14 cellular contexts compared by ENCODE assay signal in the genomic region with DNA sequence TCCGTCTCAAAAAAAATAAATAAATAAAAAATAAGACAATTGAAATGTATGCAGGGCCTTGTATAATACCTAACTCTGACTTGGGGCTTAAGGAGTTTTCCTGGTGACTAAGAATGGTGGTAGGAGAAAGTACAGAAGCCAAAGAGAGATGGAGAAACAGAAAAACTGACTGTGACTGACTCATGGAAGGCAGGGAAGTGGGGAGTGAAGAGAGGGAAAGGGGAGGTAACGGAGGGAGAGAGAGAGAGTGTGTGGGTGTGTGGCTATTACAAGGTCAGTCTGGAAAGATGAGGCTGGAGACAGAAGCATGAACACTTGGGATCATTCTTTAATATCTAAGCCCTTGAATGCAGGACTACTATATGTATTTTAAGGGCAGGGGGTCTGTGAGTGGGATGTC. TPM values are rescaled to one million over a fixed set of nuclear protein-coding genes. Genes with fewer than 3 reads are reported as not detected.
DNase-seq lines count a peak whose midpoint lies in the region; ATAC-seq, FAIRE-seq and TF ChIP-seq lines count a peak whose summit lies in the region.
"Had no signal": no experiment of that assay in that cellular context is flagged by ENCODE, and none has a peak within 500 bp of the region (broad histone marks: within the 10 kb centered on the region; RNA-seq: fewer than 3 reads in every experiment).

No MANE protein-coding gene starts in this region.

- in situ Hi-C loops in HAP-1 (cut with MboI; ENCODE audit: low sequenced_read_pairs), result no loop called here

- no peaks in the 10 kb centered on the region for H3K36me3 Mint-ChIP-seq in CD8-positive, alpha-beta T cell
- H3K36me3 Mint-ChIP-seq: CD8-positive, alpha-beta memory T cell had no signal

- no peak for FAIRE-seq in bronchial epithelial cell (lab: Jason Lieb, UNC)

- intact Hi-C loops in CD8-positive, alpha-beta T cell (cut with DNase I, micrococcal nuclease), result no loop called here

- H3K4me1 ChIP-seq in HEK293 (ENCODE audit: control insufficient read depth, insufficient read depth, low read length), result peaks cover 9% of the 10 kb centered on the region; the same call in 1 of the 2 replicates
- H3K4me1 ChIP-seq in CD8-positive, alpha-beta T cell (ENCODE audit: insufficient read depth, low read length), result no peaks in the 10 kb centered on the region
- peaks cover 15% of the 10 kb centered on the region for H3K4me1 ChIP-seq in HAP-1

- no peaks in the 10 kb centered on the region for H3K27me3 ChIP-seq in bronchial epithelial cell (ENCODE audit: control insufficient read depth, insufficient read depth, low read length)
- no peaks in the 10 kb centered on the region for H3K27me3 ChIP-seq in CD8-positive, alpha-beta T cell (ENCODE audit: insufficient read depth, low read length)
- H3K27me3 ChIP-seq in HAP-1 (ENCODE audit: low read depth), result no peaks in the 10 kb centered on the region

- H3K9me3 Mint-ChIP-seq in CD8-positive, alpha-beta T cell, result no peaks in the 10 kb centered on the region
- H3K9me3 Mint-ChIP-seq: CD8-positive, alpha-beta memory T cell had no signal

- peaks cover 19% of the 10 kb centered on the region for H3K27me3 Mint-ChIP-seq in CD8-positive, alpha-beta T cell (ENCODE audit: low read depth)

- H3K4me3 Mint-ChIP-seq in CD8-positive, alpha-beta T cell, result no peak overlapping the region
- H3K4me3 Mint-ChIP-seq: CD8-positive, alpha-beta memory T cell had no signal

- H3K36me3 ChIP-seq in HEK293 (ENCODE audit: control insufficient read depth in 2 of 2, insufficient read depth in 1 of 2, low read length in 2 of 2) (no peaks in the 10 kb centered on the region), bronchial epithelial cell (ENCODE audit: control insufficient read depth, insufficient read depth, low read length) (no peaks in the 10 kb centered on the region), HAP-1 (replicated peaks) (no peaks in the 10 kb centered on the region)
- no peaks in the 10 kb centered on the region for H3K36me3 ChIP-seq in CD8-positive, alpha-beta T cell (ENCODE audit: insufficient read depth, low read length)

- H3K27ac Mint-ChIP-seq in CD8-positive, alpha-beta T cell, result no peak overlapping the region
- H3K27ac Mint-ChIP-seq: CD8-positive, alpha-beta memory T cell had no signal

- DNase-seq in AG09309 (ENCODE audit: low read depth), result peak; percentile 28
- DNase-seq in bronchial epithelial cell (ENCODE audit: low read depth), result peak; percentile 12
- peak; percentile 23 for DNase-seq in kidney glomerular epithelial cell (lab: John Stamatoyannopoulos, UW)
- no peak for DNase-seq in CD8-positive, alpha-beta T cell
- no peak for DNase-seq in HAP-1 (ENCODE audit: low spot score in 2 of 2)
- no peak for DNase-seq in mucosa of gallbladder (ENCODE audit: low spot score)
- DNase-seq: CD8-positive, alpha-beta memory T cell; NCI-H1105 treated with DMSO at 0.1 percent for 48 hours; NCI-H187 treated with DMSO at 0.1 percent for 48 hours; NCI-H774; PC-9 had no signal

- POLR2A ChIA-PET in HEK293 (lab: Yijun Ruan, JAX), result interaction anchor here (0.6 kb wide), 1 partner anchor 91 kb away, joined by 4 read pairs; no protein-coding TSS in a partner anchor
- POLR2A ChIA-PET in CD8-positive, alpha-beta T cell (lab: Charles Lee), result no interaction called here

- no peaks in the 10 kb centered on the region for H3K4me1 Mint-ChIP-seq in CD8-positive, alpha-beta T cell (ENCODE audit: low read depth)
- H3K4me1 Mint-ChIP-seq: CD8-positive, alpha-beta memory T cell had no signal

- no peak overlapping the region for H3K27ac ChIP-seq in HEK293 (ENCODE audit: extremely low read depth, low read depth, low read length)
- no peak overlapping the region for H3K27ac ChIP-seq in CD8-positive, alpha-beta T cell (ENCODE audit: low read depth, low read length)
- H3K27ac ChIP-seq: KMS-11, PC-9 had no signal

- TF ChIP-seq CTCF in AG09309 (IDR thresholded peaks at IDR 0.05; ENCODE audit: control insufficient read depth, insufficient read depth, low read depth, low read length, missing control alignments) (no peak), HEK293 (tag by site-specific recombination; IDR thresholded peaks at IDR 0.05) (no peak), bronchial epithelial cell (IDR thresholded peaks at IDR 0.05; ENCODE audit: insufficient read depth, low read length, severe bottlenecking) (no peak)
- no peak for TF ChIP-seq CTCF in CD8-positive, alpha-beta T cell (IDR thresholded peaks at IDR 0.05)

- no peak overlapping the region for H3K4me3 ChIP-seq in AG09309 (ENCODE audit: control insufficient read depth, low read depth, low read length)
- no peak overlapping the region for H3K4me3 ChIP-seq in HEK293 (ENCODE audit: low read depth, low read length)
- H3K4me3 ChIP-seq in bronchial epithelial cell (ENCODE audit: low read depth, low read length), result no peak overlapping the region
- H3K4me3 ChIP-seq in CD8-positive, alpha-beta T cell (ENCODE audit: low read depth, low read length), result no peak overlapping the region
- no peak overlapping the region for H3K4me3 ChIP-seq in HAP-1
- H3K4me3 ChIP-seq: PC-9 had no signal

- ATAC-seq in CD8-positive, alpha-beta T cell, result no peak
- no peak for ATAC-seq in GM18861 (IDR thresholded peaks at IDR 0.05; ENCODE audit: unreplicated experiment)

- no peaks in the 10 kb centered on the region for H3K9me3 ChIP-seq in HEK293 (ENCODE audit: control insufficient read depth, insufficient read depth, low read depth, low read length)
- H3K9me3 ChIP-seq in CD8-positive, alpha-beta T cell (ENCODE audit: low read length), result no peaks in the 10 kb centered on the region
- H3K9me3 ChIP-seq in HAP-1, result no peaks in the 10 kb centered on the region

- CTCF ChIA-PET in HEK293 (lab: Yijun Ruan, JAX), result no interaction called here
- CTCF ChIA-PET in CD8-positive, alpha-beta T cell (lab: Charles Lee), result no interaction called here

TF ChIP-seq in HEK293, 187 proteins besides CTCF, POLR2A, EP300 and RAD21:
- TF ChIP-seq ZNF175 (tag by site-specific recombination; IDR thresholded peaks at IDR 0.05) (no peak), EGR2 (tag by site-specific recombination; IDR thresholded peaks at IDR 0.05; ENCODE audit: low read depth) (peak; percentile 25; the same call in 1 of the 2 replicates), PRDM1 (tag by site-specific recombination; IDR thresholded peaks at IDR 0.05) (peak; percentile 62; the same call in 1 of the 2 replicates)

RNA-seq across cellular contexts. Expression of a gene that starts 38.5 kb away (rescaled TPM):
- total RNA-seq in bronchial epithelial cell (10.0 and 12.8 TPM in 2 replicates), mucosa of gallbladder (14.4 TPM)
- 10 to 100 TPM; 12.2 to 12.9 TPM for total RNA-seq in CD8-positive, alpha-beta T cell

Comparison
In these comparisons a context has a peak if more than half of its experiments do, and no peak if none do; other contexts are left out.
1. DNase-seq: peak in AG09309 (single experiment), bronchial epithelial cell (single experiment) and kidney glomerular epithelial cell (single experiment); none in CD8-positive, alpha-beta T cell (0 of 7), HAP-1 (0 of 2) and mucosa of gallbladder (single experiment).